ENCODE assay signal across 8 cellular contexts in genomic region chr1:192538407-192539311, GRCh38. TPM values are rescaled to one million over a fixed set of nuclear protein-coding genes. Genes with fewer than 3 reads are reported as not detected.
DNase-seq lines count a peak whose midpoint lies in the region; ATAC-seq and TF ChIP-seq lines count a peak whose summit lies in the region.

No MANE protein-coding gene starts in this region.

- H3K4me3 Mint-ChIP-seq in activated B cell treated with CpG ODN at 0.5 μM for 24 hours: peak overlapping the region; percentile 69

- CTCF ChIA-PET in activated B cell treated with CpG ODN at 0.5 μM for 24 hours (lab: Charles Lee): interaction anchor here (0.8 to 1.9 kb wide), 6 partner anchors 12 to 70 kb away, joined by 3 to 14 read pairs (median 4); no protein-coding TSS in a partner anchor

- POLR2A ChIA-PET in activated B cell treated with CpG ODN at 0.5 μM for 24 hours (lab: Charles Lee): interaction anchor here (0.7 to 3.2 kb wide), 17 partner anchors 11 to 1751 kb away, joined by 3 to 32 read pairs (median 5); partner anchors contain the start of gene RGS1

- no peaks in the 10 kb centered on the region for H3K9me3 Mint-ChIP-seq in activated B cell treated with CpG ODN at 0.5 μM for 24 hours

- peak overlapping the region; percentile 76 for H3K27ac ChIP-seq in 22Rv1

- intact Hi-C loops in activated B cell treated with CpG ODN at 0.5 μM for 24 hours (cut with micrococcal nuclease): loop anchor here (1.0 to 5.0 kb wide), 6 partner anchors 8 to 269 kb away; partner anchors contain the start of genes RGS1 and RGS2

- ATAC-seq in GM19023 (IDR thresholded peaks at IDR 0.05; ENCODE audit: unreplicated experiment) (peak; percentile 89), HG03103 (IDR thresholded peaks at IDR 0.05; ENCODE audit: low read depth, unreplicated experiment) (peak; percentile 69), activated B cell treated with CpG ODN at 0.5 μM for 24 hours (ENCODE audit: low read depth) (peak; percentile 79)

- TF ChIP-seq CTCF in 22Rv1 (IDR thresholded peaks at IDR 0.05) (no peak), activated B cell treated with CpG ODN at 0.5 μM for 24 hours (IDR thresholded peaks at IDR 0.05) (no peak)

- DNase-seq in activated B cell treated with CpG ODN at 0.5 μM for 24 hours (no peak), medulla oblongata (ENCODE audit: extremely low spot score) (peak; percentile 41), GM19240 (ENCODE audit: insufficient read length, low spot score) (no peak), NCI-H187 (lab: John Stamatoyannopoulos, UW) (no peak), anterior cingulate cortex (lab: John Stamatoyannopoulos, UW) (no peak)

- H3K27me3 Mint-ChIP-seq in activated B cell treated with CpG ODN at 0.5 μM for 24 hours: no peaks in the 10 kb centered on the region

- H3K27ac Mint-ChIP-seq in activated B cell treated with CpG ODN at 0.5 μM for 24 hours: peak overlapping the region; percentile 86

- no peaks in the 10 kb centered on the region for H3K36me3 Mint-ChIP-seq in activated B cell treated with CpG ODN at 0.5 μM for 24 hours (ENCODE audit: low read depth)

- H3K4me1 Mint-ChIP-seq in activated B cell treated with CpG ODN at 0.5 μM for 24 hours: peaks cover 55% of the 10 kb centered on the region

RNA-seq across cellular contexts. Expression of gene RGS1, which starts 36.9 kb away (rescaled TPM):
- 52.9 and 56.8 TPM in 2 replicates for total RNA-seq in activated B cell treated with CpG ODN at 0.5 μM for 24 hours
